17 cellular contexts compared by ENCODE assay signal in the genomic region with DNA sequence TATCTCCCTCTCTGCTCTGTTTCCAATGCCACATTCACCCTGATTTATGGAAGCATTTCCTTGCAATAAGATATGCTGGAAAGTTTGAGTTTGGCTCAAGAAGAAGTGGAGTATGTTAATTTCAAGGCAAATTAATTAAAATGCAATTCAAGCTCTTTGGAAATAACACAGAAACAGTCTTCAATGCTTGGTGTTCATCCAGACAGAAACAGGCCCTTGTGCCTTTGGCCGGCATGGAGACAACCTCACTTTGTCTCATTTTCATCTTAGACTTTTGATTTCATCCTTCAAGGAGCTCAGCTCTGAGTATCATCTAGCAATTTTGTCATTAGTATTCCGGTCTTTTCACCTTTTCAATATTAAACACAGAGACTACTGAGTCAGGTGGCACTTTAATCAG.
DNase-seq lines count a peak whose midpoint lies in the region; ATAC-seq and TF ChIP-seq lines count a peak whose summit lies in the region.
"Had no signal": no experiment of that assay in that cellular context is flagged by ENCODE, and none has a peak within 500 bp of the region (broad histone marks: within the 10 kb centered on the region; RNA-seq: fewer than 3 reads in every experiment).

No MANE protein-coding gene starts in this region.

- intact Hi-C loops in Calu3 (cut with micrococcal nuclease; ENCODE audit: unreplicated experiment): no loop called here

- H3K9me3 Mint-ChIP-seq in Calu3 (ENCODE audit: low read depth, unreplicated experiment): peaks cover 3% of the 10 kb centered on the region
- H3K9me3 Mint-ChIP-seq: CD8-positive, alpha-beta T cell had no signal

- no peak for TF ChIP-seq CTCF in Calu3 (IDR thresholded peaks at IDR 0.05; ENCODE audit: unreplicated experiment)

- ATAC-seq in GM18909 (IDR thresholded peaks at IDR 0.05; ENCODE audit: poor library complexity, unreplicated experiment): no peak
- ATAC-seq: CD8-positive, alpha-beta T cell; GM23338; HCT116 had no signal

- CTCF ChIA-PET in Calu3 (lab: Charles Lee): no interaction called here

- DNase-seq in globus pallidus (ENCODE audit: low spot score): peak; percentile 26
- peak; percentile 3 for DNase-seq in midbrain (lab: John Stamatoyannopoulos, UW)
- peak; percentile 16 for DNase-seq in superior temporal gyrus (ENCODE audit: extremely low spot score)
- DNase-seq in activated CD4-positive, alpha-beta T cell treated with anti-CD3 and anti-CD28 coated beads, Interleukin-2, amount 50 U/mL, for 1 hour: no peak
- no peak for DNase-seq in Calu3
- DNase-seq: Caco-2; CD4-positive, CD25-positive, alpha-beta regulatory T cell; CD8-positive, alpha-beta T cell; DMS 273 treated with DMSO at 0.1 percent for 48 hours; DMS79; EL; GF-D8; H9 had no signal

- no peak overlapping the region for H3K27ac Mint-ChIP-seq in Calu3 (ENCODE audit: unreplicated experiment)
- H3K27ac Mint-ChIP-seq: B cell; CD8-positive, alpha-beta T cell; GM23338; H9 had no signal

- no peak overlapping the region for H3K4me3 Mint-ChIP-seq in Calu3 (ENCODE audit: low read depth, unreplicated experiment)
- H3K4me3 Mint-ChIP-seq: B cell; CD4-positive, CD25-positive, alpha-beta regulatory T cell; CD8-positive, alpha-beta T cell; GM23338; H9 had no signal

- peaks cover 100% of the 10 kb centered on the region for H3K27me3 Mint-ChIP-seq in Calu3 (ENCODE audit: unreplicated experiment)

- BruUV-seq in Calu3 (replicated peaks; lab: Mats Ljungman, UMichigan): no TSS peak

- H3K4me1 Mint-ChIP-seq in Calu3 (ENCODE audit: low read depth, unreplicated experiment): no peaks in the 10 kb centered on the region
- H3K4me1 Mint-ChIP-seq: B cell; CD4-positive, CD25-positive, alpha-beta regulatory T cell had no signal

- H3K36me3 Mint-ChIP-seq in Calu3 (ENCODE audit: insufficient read depth, unreplicated experiment): no peaks in the 10 kb centered on the region
- H3K36me3 Mint-ChIP-seq: CD4-positive, CD25-positive, alpha-beta regulatory T cell; CD8-positive, alpha-beta T cell had no signal

Comparison
In these comparisons a context has a peak if more than half of its experiments do, and no peak if none do; other contexts are left out.
1. DNase-seq: peak in globus pallidus (single experiment), midbrain (single experiment) and superior temporal gyrus (single experiment); none in activated CD4-positive, alpha-beta T cell treated with anti-CD3 and anti-CD28 coated beads, Interleukin-2, amount 50 U/mL, for 1 hour (single experiment) and Calu3 (single experiment).